In genomic region chr1:47235280-47235679, GRCh38 we compare ENCODE assay signal across 2 cellular contexts.
A peak's percentile ranks its signal among the peaks of the same experiment; 100 is the strongest.
TF ChIP-seq lines count a peak whose summit lies in the region.

No MANE protein-coding gene starts in this region.

TF ChIP-seq in GM23338, 12 proteins besides CTCF, POLR2A, EP300 and RAD21:
- 0 out of 2 replicates have a peak, but pooled peaks have one; percentile 7 for TF ChIP-seq CREB1 (CRISPR knock-in tag; IDR thresholded peaks at IDR 0.05; ENCODE audit: low read depth)
- TF ChIP-seq NANOG (IDR thresholded peaks at IDR 0.05; ENCODE audit: borderline replicate concordance): no peak
- no peak for TF ChIP-seq POLR2AphosphoS5 (IDR thresholded peaks at IDR 0.05; ENCODE audit: low read depth)
- peak; percentile 71 for TF ChIP-seq EZH2 (IDR thresholded peaks at IDR 0.05; ENCODE audit: low read depth, unreplicated experiment)
- peak; percentile 41 for TF ChIP-seq EZH2phosphoT487 (IDR thresholded peaks at IDR 0.05; ENCODE audit: unreplicated experiment)
- TF ChIP-seq STAT1 (IDR thresholded peaks at IDR 0.05; ENCODE audit: unreplicated experiment): no peak
- TF ChIP-seq ETS1 (IDR thresholded peaks at IDR 0.05): 0 out of 2 replicates have a peak, but pooled peaks have one; percentile 21
- TF ChIP-seq, protein P1, sequence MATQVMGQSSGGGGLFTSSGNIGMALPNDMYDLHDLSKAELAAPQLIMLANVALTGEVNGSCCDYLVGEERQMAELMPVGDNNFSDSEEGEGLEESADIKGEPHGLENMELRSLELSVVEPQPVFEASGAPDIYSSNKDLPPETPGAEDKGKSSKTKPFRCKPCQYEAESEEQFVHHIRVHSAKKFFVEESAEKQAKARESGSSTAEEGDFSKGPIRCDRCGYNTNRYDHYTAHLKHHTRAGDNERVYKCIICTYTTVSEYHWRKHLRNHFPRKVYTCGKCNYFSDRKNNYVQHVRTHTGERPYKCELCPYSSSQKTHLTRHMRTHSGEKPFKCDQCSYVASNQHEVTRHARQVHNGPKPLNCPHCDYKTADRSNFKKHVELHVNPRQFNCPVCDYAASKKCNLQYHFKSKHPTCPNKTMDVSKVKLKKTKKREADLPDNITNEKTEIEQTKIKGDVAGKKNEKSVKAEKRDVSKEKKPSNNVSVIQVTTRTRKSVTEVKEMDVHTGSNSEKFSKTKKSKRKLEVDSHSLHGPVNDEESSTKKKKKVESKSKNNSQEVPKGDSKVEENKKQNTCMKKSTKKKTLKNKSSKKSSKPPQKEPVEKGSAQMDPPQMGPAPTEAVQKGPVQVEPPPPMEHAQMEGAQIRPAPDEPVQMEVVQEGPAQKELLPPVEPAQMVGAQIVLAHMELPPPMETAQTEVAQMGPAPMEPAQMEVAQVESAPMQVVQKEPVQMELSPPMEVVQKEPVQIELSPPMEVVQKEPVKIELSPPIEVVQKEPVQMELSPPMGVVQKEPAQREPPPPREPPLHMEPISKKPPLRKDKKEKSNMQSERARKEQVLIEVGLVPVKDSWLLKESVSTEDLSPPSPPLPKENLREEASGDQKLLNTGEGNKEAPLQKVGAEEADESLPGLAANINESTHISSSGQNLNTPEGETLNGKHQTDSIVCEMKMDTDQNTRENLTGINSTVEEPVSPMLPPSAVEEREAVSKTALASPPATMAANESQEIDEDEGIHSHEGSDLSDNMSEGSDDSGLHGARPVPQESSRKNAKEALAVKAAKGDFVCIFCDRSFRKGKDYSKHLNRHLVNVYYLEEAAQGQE (IDR thresholded peaks at IDR 0.05; ENCODE audit: unreplicated experiment): no peak
- TF ChIP-seq, protein P2, sequence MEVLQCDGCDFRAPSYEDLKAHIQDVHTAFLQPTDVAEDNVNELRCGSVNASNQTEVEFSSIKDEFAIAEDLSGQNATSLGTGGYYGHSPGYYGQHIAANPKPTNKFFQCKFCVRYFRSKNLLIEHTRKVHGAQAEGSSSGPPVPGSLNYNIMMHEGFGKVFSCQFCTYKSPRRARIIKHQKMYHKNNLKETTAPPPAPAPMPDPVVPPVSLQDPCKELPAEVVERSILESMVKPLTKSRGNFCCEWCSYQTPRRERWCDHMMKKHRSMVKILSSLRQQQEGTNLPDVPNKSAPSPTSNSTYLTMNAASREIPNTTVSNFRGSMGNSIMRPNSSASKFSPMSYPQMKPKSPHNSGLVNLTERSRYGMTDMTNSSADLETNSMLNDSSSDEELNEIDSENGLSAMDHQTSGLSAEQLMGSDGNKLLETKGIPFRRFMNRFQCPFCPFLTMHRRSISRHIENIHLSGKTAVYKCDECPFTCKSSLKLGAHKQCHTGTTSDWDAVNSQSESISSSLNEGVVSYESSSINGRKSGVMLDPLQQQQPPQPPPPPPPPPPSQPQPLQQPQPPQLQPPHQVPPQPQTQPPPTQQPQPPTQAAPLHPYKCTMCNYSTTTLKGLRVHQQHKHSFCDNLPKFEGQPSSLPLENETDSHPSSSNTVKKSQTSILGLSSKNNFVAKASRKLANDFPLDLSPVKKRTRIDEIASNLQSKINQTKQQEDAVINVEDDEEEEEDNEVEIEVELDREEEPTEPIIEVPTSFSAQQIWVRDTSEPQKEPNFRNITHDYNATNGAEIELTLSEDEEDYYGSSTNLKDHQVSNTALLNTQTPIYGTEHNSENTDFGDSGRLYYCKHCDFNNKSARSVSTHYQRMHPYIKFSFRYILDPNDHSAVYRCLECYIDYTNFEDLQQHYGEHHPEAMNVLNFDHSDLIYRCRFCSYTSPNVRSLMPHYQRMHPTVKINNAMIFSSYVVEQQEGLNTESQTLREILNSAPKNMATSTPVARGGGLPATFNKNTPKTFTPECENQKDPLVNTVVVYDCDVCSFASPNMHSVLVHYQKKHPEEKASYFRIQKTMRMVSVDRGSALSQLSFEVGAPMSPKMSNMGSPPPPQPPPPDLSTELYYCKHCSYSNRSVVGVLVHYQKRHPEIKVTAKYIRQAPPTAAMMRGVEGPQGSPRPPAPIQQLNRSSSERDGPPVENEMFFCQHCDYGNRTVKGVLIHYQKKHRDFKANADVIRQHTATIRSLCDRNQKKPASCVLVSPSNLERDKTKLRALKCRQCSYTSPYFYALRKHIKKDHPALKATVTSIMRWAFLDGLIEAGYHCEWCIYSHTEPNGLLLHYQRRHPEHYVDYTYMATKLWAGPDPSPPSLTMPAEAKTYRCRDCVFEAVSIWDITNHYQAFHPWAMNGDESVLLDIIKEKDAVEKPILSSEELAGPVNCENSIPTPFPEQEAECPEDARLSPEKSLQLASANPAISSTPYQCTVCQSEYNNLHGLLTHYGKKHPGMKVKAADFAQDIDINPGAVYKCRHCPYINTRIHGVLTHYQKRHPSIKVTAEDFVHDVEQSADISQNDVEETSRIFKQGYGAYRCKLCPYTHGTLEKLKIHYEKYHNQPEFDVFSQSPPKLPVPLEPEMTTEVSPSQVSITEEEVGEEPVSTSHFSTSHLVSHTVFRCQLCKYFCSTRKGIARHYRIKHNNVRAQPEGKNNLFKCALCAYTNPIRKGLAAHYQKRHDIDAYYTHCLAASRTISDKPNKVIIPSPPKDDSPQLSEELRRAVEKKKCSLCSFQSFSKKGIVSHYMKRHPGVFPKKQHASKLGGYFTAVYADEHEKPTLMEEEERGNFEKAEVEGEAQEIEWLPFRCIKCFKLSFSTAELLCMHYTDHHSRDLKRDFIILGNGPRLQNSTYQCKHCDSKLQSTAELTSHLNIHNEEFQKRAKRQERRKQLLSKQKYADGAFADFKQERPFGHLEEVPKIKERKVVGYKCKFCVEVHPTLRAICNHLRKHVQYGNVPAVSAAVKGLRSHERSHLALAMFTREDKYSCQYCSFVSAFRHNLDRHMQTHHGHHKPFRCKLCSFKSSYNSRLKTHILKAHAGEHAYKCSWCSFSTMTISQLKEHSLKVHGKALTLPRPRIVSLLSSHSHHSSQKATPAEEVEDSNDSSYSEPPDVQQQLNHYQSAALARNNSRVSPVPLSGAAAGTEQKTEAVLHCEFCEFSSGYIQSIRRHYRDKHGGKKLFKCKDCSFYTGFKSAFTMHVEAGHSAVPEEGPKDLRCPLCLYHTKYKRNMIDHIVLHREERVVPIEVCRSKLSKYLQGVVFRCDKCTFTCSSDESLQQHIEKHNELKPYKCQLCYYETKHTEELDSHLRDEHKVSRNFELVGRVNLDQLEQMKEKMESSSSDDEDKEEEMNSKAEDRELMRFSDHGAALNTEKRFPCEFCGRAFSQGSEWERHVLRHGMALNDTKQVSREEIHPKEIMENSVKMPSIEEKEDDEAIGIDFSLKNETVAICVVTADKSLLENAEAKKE (CRISPR knock-in tag; IDR thresholded peaks at IDR 0.05): no peak
- no peak for TF ChIP-seq ZNF331 (CRISPR knock-in tag; IDR thresholded peaks at IDR 0.05; ENCODE audit: low read depth)
- no peak for TF ChIP-seq ZNF114 (CRISPR knock-in tag; IDR thresholded peaks at IDR 0.05)
- TF ChIP-seq JUNB (IDR thresholded peaks at IDR 0.05; ENCODE audit: unreplicated experiment): no peak

TF ChIP-seq in HepG2, 621 proteins besides CTCF, POLR2A, EP300 and RAD21:
- TF ChIP-seq, protein P3, sequence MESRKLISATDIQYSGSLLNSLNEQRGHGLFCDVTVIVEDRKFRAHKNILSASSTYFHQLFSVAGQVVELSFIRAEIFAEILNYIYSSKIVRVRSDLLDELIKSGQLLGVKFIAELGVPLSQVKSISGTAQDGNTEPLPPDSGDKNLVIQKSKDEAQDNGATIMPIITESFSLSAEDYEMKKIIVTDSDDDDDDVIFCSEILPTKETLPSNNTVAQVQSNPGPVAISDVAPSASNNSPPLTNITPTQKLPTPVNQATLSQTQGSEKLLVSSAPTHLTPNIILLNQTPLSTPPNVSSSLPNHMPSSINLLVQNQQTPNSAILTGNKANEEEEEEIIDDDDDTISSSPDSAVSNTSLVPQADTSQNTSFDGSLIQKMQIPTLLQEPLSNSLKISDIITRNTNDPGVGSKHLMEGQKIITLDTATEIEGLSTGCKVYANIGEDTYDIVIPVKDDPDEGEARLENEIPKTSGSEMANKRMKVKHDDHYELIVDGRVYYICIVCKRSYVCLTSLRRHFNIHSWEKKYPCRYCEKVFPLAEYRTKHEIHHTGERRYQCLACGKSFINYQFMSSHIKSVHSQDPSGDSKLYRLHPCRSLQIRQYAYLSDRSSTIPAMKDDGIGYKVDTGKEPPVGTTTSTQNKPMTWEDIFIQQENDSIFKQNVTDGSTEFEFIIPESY (CRISPR knock-in tag; IDR thresholded peaks at IDR 0.05): peak; percentile 71
- TF ChIP-seq PRPF4 (IDR thresholded peaks at IDR 0.05; ENCODE audit: low read depth, low read length, poor library complexity, severe bottlenecking): no peak
